In genomic region chr5:157612581-157612980, GRCh38 we compare ENCODE assay signal across 24 cellular contexts. TPM values are rescaled to one million over a fixed set of nuclear protein-coding genes. Genes with fewer than 3 reads are reported as not detected.
DNase-seq lines count a peak whose midpoint lies in the region; ATAC-seq lines count a peak whose summit lies in the region.
"Had no signal": no experiment of that assay in that cellular context is flagged by ENCODE, and none has a peak within 500 bp of the region (broad histone marks: within the 10 kb centered on the region; RNA-seq: fewer than 3 reads in every experiment).

No MANE protein-coding gene starts in this region.

- H2BK120ac ChIP-seq in neuronal stem cell (ENCODE audit: low read depth, low read length), result no peak overlapping the region

- no peaks in the 10 kb centered on the region for H3K36me3 ChIP-seq in neuronal stem cell (replicated peaks in 1 of 2; ENCODE audit: control insufficient read depth in 2 of 2, insufficient read depth in 2 of 2, low read length in 2 of 2)
- H3K36me3 ChIP-seq in naive thymus-derived CD4-positive, alpha-beta T cell (ENCODE audit: control insufficient read depth in 2 of 3, insufficient read depth in 3 of 3, low read length in 3 of 3), result no peaks in the 10 kb centered on the region
- H3K36me3 ChIP-seq: lower lobe of right lung, neutrophil, stomach, vagina had no signal

- CTCF ChIA-PET in naive thymus-derived CD4-positive, alpha-beta T cell (lab: Charles Lee), result no interaction called here

- H3K27ac ChIP-seq in neuronal stem cell (replicated peaks; ENCODE audit: low read length), result no peak overlapping the region
- H3K27ac ChIP-seq in naive thymus-derived CD4-positive, alpha-beta T cell (ENCODE audit: low read depth, low read length), result no peak overlapping the region
- H3K27ac ChIP-seq: A549, lower lobe of right lung, neutrophil, vagina had no signal

- H3K79me1 ChIP-seq in neuronal stem cell (ENCODE audit: low read depth, low read length), result no peaks in the 10 kb centered on the region

- H3K9me3 ChIP-seq in neuronal stem cell (replicated peaks in 1 of 2; ENCODE audit: control insufficient read depth in 2 of 2, insufficient read depth in 1 of 2, low read depth in 1 of 2, low read length in 2 of 2), result peaks cover 0 to 3% of the 10 kb centered on the region in 2 donors
- H3K9me3 ChIP-seq in naive thymus-derived CD4-positive, alpha-beta T cell (ENCODE audit: control insufficient read depth in 2 of 3, low read length in 3 of 3), result no peaks in the 10 kb centered on the region
- H3K9me3 ChIP-seq: A549, lower lobe of right lung, neutrophil, stomach, vagina had no signal

- H3K9ac ChIP-seq in neuronal stem cell (ENCODE audit: low read depth, low read length, poor library complexity), result no peak overlapping the region

- intact Hi-C loops in dendritic cell treated with granulocyte-macrophage colony-stimulating factor and Interleukin-4, amounts not matched to agents 40 ng/mL and 50 ng/mL, for 4 days (cut with micrococcal nuclease), result no loop called here
- intact Hi-C loops in naive thymus-derived CD4-positive, alpha-beta T cell (cut with micrococcal nuclease), result loop anchor here in 1 of 2 donors (5.0 kb wide), 1 partner anchor 105 kb away; no protein-coding TSS in a partner anchor

- H3K4me3 ChIP-seq in neuronal stem cell (ENCODE audit: low read length in 2 of 2), result no peak overlapping the region
- no peak overlapping the region for H3K4me3 ChIP-seq in naive thymus-derived CD4-positive, alpha-beta T cell (ENCODE audit: low read length)
- H3K4me3 ChIP-seq: A549, lower lobe of right lung, stomach, vagina had no signal

- no peak for ATAC-seq in GM18858 (IDR thresholded peaks at IDR 0.05; ENCODE audit: unreplicated experiment)
- no peak for ATAC-seq in naive thymus-derived CD4-positive, alpha-beta T cell
- ATAC-seq in GM21381 (IDR thresholded peaks at IDR 0.05; ENCODE audit: unreplicated experiment), result no peak
- ATAC-seq: A549, HCT116, lower lobe of right lung had no signal

- peaks cover 55% of the 10 kb centered on the region for H3K4me1 Mint-ChIP-seq in T-helper 1 cell treated with Interleukin-12 subunit alpha and Interleukin-12 subunit beta and Interleukin-4 antibody, amounts not matched to agents 30 μg/mL and 1 μg/mL, for 36 hours (ENCODE audit: low read depth)
- peaks cover 48% of the 10 kb centered on the region for H3K4me1 Mint-ChIP-seq in dendritic cell treated with granulocyte-macrophage colony-stimulating factor and Interleukin-4, amounts not matched to agents 40 ng/mL and 50 ng/mL, for 4 days (ENCODE audit: low read depth)
- peaks cover 16 to 56% (median 21%) of the 10 kb centered on the region in 7 donors for H3K4me1 Mint-ChIP-seq in naive thymus-derived CD4-positive, alpha-beta T cell

- H3K23ac ChIP-seq in neuronal stem cell (ENCODE audit: low read depth, low read length, poor library complexity), result no peak overlapping the region

- WGBS in neuronal stem cell (ENCODE audit: extremely low coverage in 2 of 2, insufficient read length in 2 of 2, insufficient replicate concordance in 1 of 2), 2 donors, result no CpG with 5 or more reads among the region's 5 CpGs

- no peak overlapping the region for H3K14ac ChIP-seq in neuronal stem cell (ENCODE audit: low read length)

- H2AFZ ChIP-seq in neuronal stem cell (ENCODE audit: low read length), result peak overlapping the region; percentile 3

- peaks cover 5 to 7% of the 10 kb centered on the region in 2 donors for H3K4me1 ChIP-seq in neuronal stem cell (ENCODE audit: control insufficient read depth in 2 of 2, insufficient read depth in 1 of 2, low read depth in 1 of 2, low read length in 2 of 2)
- peaks cover 11 to 13% of the 10 kb centered on the region in 2 donors for H3K4me1 ChIP-seq in naive thymus-derived CD4-positive, alpha-beta T cell (ENCODE audit: control insufficient read depth in 2 of 2, insufficient read depth in 2 of 2, low read length in 2 of 2)
- H3K4me1 ChIP-seq: lower lobe of right lung, vagina had no signal

- no peak overlapping the region for H3K18ac ChIP-seq in neuronal stem cell (ENCODE audit: low read length)

- no peak overlapping the region for H3K4me2 ChIP-seq in neuronal stem cell (ENCODE audit: insufficient read depth, low read length, poor library complexity, severe bottlenecking)
- H3K4me2 ChIP-seq: A549 had no signal

- no peak overlapping the region for H2BK15ac ChIP-seq in neuronal stem cell (ENCODE audit: low read length)

- peak overlapping the region; percentile 80 for H3K4me3 Mint-ChIP-seq in T-helper 1 cell treated with Interleukin-12 subunit alpha and Interleukin-12 subunit beta and Interleukin-4 antibody, amounts not matched to agents 30 μg/mL and 1 μg/mL, for 36 hours
- no peak overlapping the region for H3K4me3 Mint-ChIP-seq in dendritic cell treated with granulocyte-macrophage colony-stimulating factor and Interleukin-4, amounts not matched to agents 40 ng/mL and 50 ng/mL, for 4 days
- peak overlapping the region in 2 of 10 donors; percentile 12 to 73 for H3K4me3 Mint-ChIP-seq in naive thymus-derived CD4-positive, alpha-beta T cell
- H3K4me3 Mint-ChIP-seq: CD8-positive, alpha-beta T cell; immature natural killer cell had no signal

- H4K91ac ChIP-seq in neuronal stem cell (ENCODE audit: low read depth, low read length, poor library complexity), result no peak overlapping the region

- H3K4ac ChIP-seq in neuronal stem cell (ENCODE audit: low read length), result no peak overlapping the region

- no peak overlapping the region for H2BK5ac ChIP-seq in neuronal stem cell (ENCODE audit: low read length)

- POLR2A ChIA-PET in naive thymus-derived CD4-positive, alpha-beta T cell (lab: Charles Lee), result no interaction called here

- H2AK5ac ChIP-seq in neuronal stem cell (ENCODE audit: low read depth, low read length), result no peak overlapping the region

- peaks cover 0 to 7% (median 0%) of the 10 kb centered on the region in 3 experiments for H3K27me3 ChIP-seq in neuronal stem cell (ENCODE audit: control insufficient read depth in 3 of 3, insufficient read depth in 3 of 3, low read depth in 1 of 3, low read length in 3 of 3)
- H3K27me3 ChIP-seq in naive thymus-derived CD4-positive, alpha-beta T cell (ENCODE audit: control insufficient read depth in 2 of 2, insufficient read depth in 2 of 2, low read length in 2 of 2), result no peaks in the 10 kb centered on the region
- H3K27me3 ChIP-seq: neutrophil, stomach, vagina had no signal

- peak overlapping the region; percentile 91 for H3K27ac Mint-ChIP-seq in T-helper 1 cell treated with Interleukin-12 subunit alpha and Interleukin-12 subunit beta and Interleukin-4 antibody, amounts not matched to agents 30 μg/mL and 1 μg/mL, for 36 hours
- H3K27ac Mint-ChIP-seq in dendritic cell treated with granulocyte-macrophage colony-stimulating factor and Interleukin-4, amounts not matched to agents 40 ng/mL and 50 ng/mL, for 4 days, result peak overlapping the region; percentile 67
- H3K27ac Mint-ChIP-seq in naive thymus-derived CD4-positive, alpha-beta T cell, result peak overlapping the region in 1 of 9 donors; percentile 87
- H3K27ac Mint-ChIP-seq: CD8-positive, alpha-beta T cell had no signal

- DNase-seq in T-helper 1 cell (no peak), NCI-H69 (lab: John Stamatoyannopoulos, UW) (peak; percentile 57), neuronal stem cell (ENCODE audit: low spot score) (no peak)
- DNase-seq in naive thymus-derived CD4-positive, alpha-beta T cell, result no peak
- DNase-seq: activated CD4-positive, alpha-beta T cell treated with anti-CD3 and anti-CD28 coated beads for 48 hours; CD8-positive, alpha-beta T cell; head of caudate nucleus; immature natural killer cell; lower lobe of right lung; stomach; T-helper 9 cell had no signal

- peaks cover 11% of the 10 kb centered on the region for H3K36me3 Mint-ChIP-seq in T-helper 1 cell treated with Interleukin-12 subunit alpha and Interleukin-12 subunit beta and Interleukin-4 antibody, amounts not matched to agents 30 μg/mL and 1 μg/mL, for 36 hours (ENCODE audit: low read depth)
- no peaks in the 10 kb centered on the region for H3K36me3 Mint-ChIP-seq in dendritic cell treated with granulocyte-macrophage colony-stimulating factor and Interleukin-4, amounts not matched to agents 40 ng/mL and 50 ng/mL, for 4 days (ENCODE audit: low read depth)
- peaks cover 0 to 20% (median 0%) of the 10 kb centered on the region in 5 donors for H3K36me3 Mint-ChIP-seq in naive thymus-derived CD4-positive, alpha-beta T cell
- H3K36me3 Mint-ChIP-seq: CD8-positive, alpha-beta T cell; immature natural killer cell had no signal

- no peaks in the 10 kb centered on the region for H3K27me3 Mint-ChIP-seq in T-helper 1 cell treated with Interleukin-12 subunit alpha and Interleukin-12 subunit beta and Interleukin-4 antibody, amounts not matched to agents 30 μg/mL and 1 μg/mL, for 36 hours (ENCODE audit: low read depth)
- no peaks in the 10 kb centered on the region for H3K27me3 Mint-ChIP-seq in dendritic cell treated with granulocyte-macrophage colony-stimulating factor and Interleukin-4, amounts not matched to agents 40 ng/mL and 50 ng/mL, for 4 days
- no peaks in the 10 kb centered on the region for H3K27me3 Mint-ChIP-seq in naive thymus-derived CD4-positive, alpha-beta T cell

- H2BK12ac ChIP-seq in neuronal stem cell (ENCODE audit: low read length), result no peak overlapping the region

- H4K8ac ChIP-seq in neuronal stem cell (ENCODE audit: low read depth, low read length), result no peak overlapping the region

- H3K9me3 Mint-ChIP-seq in T-helper 1 cell treated with Interleukin-12 subunit alpha and Interleukin-12 subunit beta and Interleukin-4 antibody, amounts not matched to agents 30 μg/mL and 1 μg/mL, for 36 hours, result no peaks in the 10 kb centered on the region
- no peaks in the 10 kb centered on the region for H3K9me3 Mint-ChIP-seq in dendritic cell treated with granulocyte-macrophage colony-stimulating factor and Interleukin-4, amounts not matched to agents 40 ng/mL and 50 ng/mL, for 4 days
- no peaks in the 10 kb centered on the region for H3K9me3 Mint-ChIP-seq in naive thymus-derived CD4-positive, alpha-beta T cell
- H3K9me3 Mint-ChIP-seq: CD8-positive, alpha-beta T cell; immature natural killer cell had no signal

RNA-seq across cellular contexts. Expression of gene ADAM19, which starts 37.0 kb away (rescaled TPM):
- polyA plus RNA-seq in neuronal stem cell (2013, experiment 1 of 2), result 13.3 TPM
- polyA plus RNA-seq in neuronal stem cell (2013, experiment 2 of 2), result 13.9 TPM
- total RNA-seq in naive thymus-derived CD4-positive, alpha-beta T cell, result 100 to 1,000 TPM in 1 of 5 experiments, 10 to 100 TPM in 1, 1 to 10 TPM in 1, under 1 TPM in 2; 0.81 to 410 (median 7.3) TPM
- polyA plus RNA-seq in naive thymus-derived CD4-positive, alpha-beta T cell, result under 1 TPM; 0.10 to 0.11 TPM

RNA-seq across cellular contexts. Expression of gene SOX30, which starts 39.7 kb away (rescaled TPM):
- polyA plus RNA-seq in neuronal stem cell (2013, experiment 1 of 2), result 0.29 TPM
- polyA plus RNA-seq in neuronal stem cell (2013, experiment 2 of 2), result 0.32 TPM
- total RNA-seq in naive thymus-derived CD4-positive, alpha-beta T cell, result under 1 TPM in 1 of 5 experiments, not detected in 4; 0.36 TPM
- polyA plus RNA-seq in naive thymus-derived CD4-positive, alpha-beta T cell, result under 1 TPM; 0.17 to 0.25 TPM
- total RNA-seq: CD8-positive, alpha-beta T cell; lower lobe of right lung; vagina had no signal

RNA-seq across cellular contexts. Expression of gene C5orf52, which starts 58.8 kb away (rescaled TPM):
- not detected for polyA plus RNA-seq in neuronal stem cell (2013, experiment 1 of 2)
- polyA plus RNA-seq in neuronal stem cell (2013, experiment 2 of 2), result not detected
- total RNA-seq in naive thymus-derived CD4-positive, alpha-beta T cell, result not detected
- not detected for polyA plus RNA-seq in naive thymus-derived CD4-positive, alpha-beta T cell
- total RNA-seq: cardiac septum; CD8-positive, alpha-beta T cell; Daoy; LHCN-M2; lower lobe of right lung; renal cortical epithelial cell; stomach; vagina had no signal
- polyA plus RNA-seq: A549, adipose tissue, immature natural killer cell, stomach had no signal
